17 cellular contexts compared by ENCODE assay signal in the genomic region with DNA sequence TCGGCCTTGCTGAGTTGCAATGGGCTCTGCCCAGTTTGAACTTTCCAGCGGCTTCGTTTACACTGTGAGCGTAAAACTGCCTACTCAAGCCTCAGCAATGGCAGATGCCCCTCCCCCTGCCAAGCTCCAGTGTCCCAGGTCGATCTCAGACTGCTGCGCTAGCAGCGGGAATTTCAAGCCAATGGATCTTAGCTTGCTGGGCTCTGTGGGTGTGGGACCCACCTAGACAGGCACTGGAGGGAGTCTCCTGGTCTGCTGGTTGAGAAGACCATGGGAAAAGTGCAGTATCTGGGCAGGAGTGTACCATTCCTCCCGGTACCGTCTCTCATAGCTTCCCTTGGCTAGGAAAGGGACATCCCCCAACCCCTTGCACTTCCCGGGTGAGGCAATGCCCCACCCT.
"Had no signal": no experiment of that assay in that cellular context is flagged by ENCODE, and none has a peak within 500 bp of the region (broad histone marks: within the 10 kb centered on the region; RNA-seq: fewer than 3 reads in every experiment).

No MANE protein-coding gene starts in this region.

- H3K4me3 ChIP-seq: colonic mucosa, heart left ventricle, lung, spleen, upper lobe of right lung had no signal

- H3K4me1 ChIP-seq: colonic mucosa, heart left ventricle, spleen, upper lobe of right lung had no signal

- H3K9me3 ChIP-seq: colonic mucosa, neutrophil, upper lobe of right lung had no signal

- H3K4me1 Mint-ChIP-seq: activated CD4-positive, alpha-beta T cell treated with anti-CD3 and anti-CD28 coated beads, Interleukin-2, amount 10 ng/mL, durations not matched to agents 7 days and 5 days; activated naive CD4-positive, alpha-beta T cell treated with anti-CD3 and anti-CD28 coated beads, Interleukin-2, amount 50 U/mL, for 24 hours; naive B cell; T-helper 17 cell had no signal

- H3K27me3 ChIP-seq: colonic mucosa, heart left ventricle, neutrophil, upper lobe of right lung had no signal

- H3K4me3 Mint-ChIP-seq: activated CD4-positive, alpha-beta T cell treated with anti-CD3 and anti-CD28 coated beads, Interleukin-2, amount 10 ng/mL, durations not matched to agents 7 days and 5 days; activated naive CD4-positive, alpha-beta T cell treated with anti-CD3 and anti-CD28 coated beads, Interleukin-2, amount 50 U/mL, for 24 hours; naive B cell; T-helper 17 cell had no signal

- ATAC-seq: heart left ventricle, right cardiac atrium, T-helper 17 cell, upper lobe of right lung had no signal

- H3K27me3 Mint-ChIP-seq: activated CD4-positive, alpha-beta T cell treated with anti-CD3 and anti-CD28 coated beads, Interleukin-2, amount 10 ng/mL, durations not matched to agents 7 days and 5 days had no signal

- H3K36me3 ChIP-seq: colonic mucosa, heart left ventricle, neutrophil, spleen, upper lobe of right lung had no signal

- H3K27ac Mint-ChIP-seq: activated CD4-positive, alpha-beta T cell treated with anti-CD3 and anti-CD28 coated beads, Interleukin-2, amount 10 ng/mL, durations not matched to agents 7 days and 5 days; activated naive CD4-positive, alpha-beta T cell treated with anti-CD3 and anti-CD28 coated beads, Interleukin-2, amount 50 U/mL, for 24 hours; naive B cell; T-helper 17 cell had no signal

- DNase-seq: activated CD4-positive, alpha-beta T cell treated with anti-CD3 and anti-CD28 coated beads, Interleukin-2, amount 10 ng/mL, durations not matched to agents 7 days and 5 days; activated CD4-positive, CD25-positive, alpha-beta regulatory T cell; activated effector memory CD4-positive, alpha-beta T cell treated with Interleukin-2 at 50 U/mL for 16 hours; caudate nucleus; colonic mucosa; foreskin melanocyte; heart left ventricle; naive B cell; right cardiac atrium; spleen; stimulated activated CD4-positive, alpha-beta T cell treated with anti-CD3 and anti-CD28 coated beads, Interleukin-2, amount 100 ng/mL, for 24 hours; stimulated activated naive CD4-positive, alpha-beta T cell; T-helper 17 cell; upper lobe of right lung had no signal

- H3K36me3 Mint-ChIP-seq: naive B cell had no signal

- H3K27ac ChIP-seq: colonic mucosa, heart left ventricle, neutrophil, spleen, upper lobe of right lung had no signal
